In the genomic region with DNA sequence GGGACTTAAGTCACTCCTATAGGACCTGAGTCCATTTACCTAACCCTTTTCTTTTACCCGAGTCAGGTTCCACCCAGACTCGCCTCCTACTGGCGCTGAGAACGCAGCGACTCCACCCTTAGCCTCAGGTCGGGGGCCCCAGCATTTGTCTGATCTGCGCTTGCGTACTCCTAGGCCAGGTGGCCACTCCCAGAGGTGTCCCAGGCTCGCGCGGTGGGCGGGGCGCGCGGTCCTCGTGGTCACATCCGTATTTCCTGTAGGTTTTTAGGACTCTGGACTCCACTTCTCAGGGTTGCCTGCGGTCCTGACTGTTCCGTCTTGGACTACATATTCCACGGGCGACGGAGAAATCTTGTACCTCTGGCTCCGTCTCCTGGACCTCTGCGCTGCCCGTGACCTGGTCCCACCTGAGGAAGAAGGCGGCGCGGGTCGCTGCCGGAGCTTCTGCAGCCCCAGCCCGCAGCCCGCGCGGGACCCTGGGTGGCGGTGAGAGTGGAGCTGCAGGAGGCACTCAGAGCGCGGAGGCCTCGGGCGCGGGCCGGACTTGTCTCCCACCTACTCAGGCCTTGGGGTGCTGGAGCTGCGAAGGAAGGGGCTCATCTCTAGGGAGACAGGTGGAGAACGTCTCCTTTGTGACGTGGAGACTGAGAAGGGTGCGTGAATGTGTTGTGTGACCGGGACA, we compare ENCODE assay signal across 26 cellular contexts.
"Had no signal": no experiment of that assay in that cellular context is flagged by ENCODE, and none has a peak within 500 bp of the region (broad histone marks: within the 10 kb centered on the region; RNA-seq: fewer than 3 reads in every experiment).

No MANE protein-coding gene starts in this region.

- DNase-seq: dermis blood vessel endothelial cell; effector memory CD4-positive, alpha-beta T cell; erythroblast; esophagus squamous epithelium; foreskin melanocyte; hypothalamus; mucosa of descending colon; naive B cell; right lobe of liver; small intestine; stimulated activated CD4-positive, alpha-beta T cell treated with anti-CD3 and anti-CD28 coated beads, Interleukin-15, amount 100 ng/mL, for 24 hours; stimulated activated CD4-positive, alpha-beta T cell treated with anti-CD3 and anti-CD28 coated beads, Interleukin-2, amount 100 ng/mL, for 48 hours; stimulated activated naive CD4-positive, alpha-beta T cell; stimulated activated naive CD8-positive, alpha-beta T cell treated with anti-CD3 and anti-CD28 coated beads, Interleukin-15, amount 100 ng/mL, for 72 hours had no signal

- H3K9me3 ChIP-seq: thyroid gland had no signal

- H2AFZ ChIP-seq: parathyroid adenoma had no signal

- H3K27me3 ChIP-seq: esophagus squamous epithelium, right lobe of liver, suprapubic skin, thyroid gland had no signal

- H3K79me2 ChIP-seq: parathyroid adenoma had no signal

- H3K27ac ChIP-seq: coronary artery, esophagus squamous epithelium, parathyroid adenoma, right lobe of liver, suprapubic skin, thyroid gland had no signal

- H3K36me3 ChIP-seq: esophagus squamous epithelium, right lobe of liver, suprapubic skin, thyroid gland had no signal

- H3K27me3 Mint-ChIP-seq: memory B cell; natural killer cell treated with Interleukin-12 subunit alpha and Interleukin-12 subunit beta and Interleukin-15 and Interleukin-18, amount 100 ng/mL, for 72 hours; progenitor cell of endocrine pancreas; stimulated activated naive CD8-positive, alpha-beta T cell treated with anti-CD3 and anti-CD28 coated beads, Interleukin-15, amount 100 ng/mL, for 72 hours; type B pancreatic cell had no signal

- H3K4me1 ChIP-seq: esophagus squamous epithelium, parathyroid adenoma, right lobe of liver, suprapubic skin, thyroid gland had no signal

- H3K9ac ChIP-seq: parathyroid adenoma had no signal

- ATAC-seq: left lobe of liver; mucosa of descending colon; natural killer cell treated with Interleukin-12 subunit alpha and Interleukin-12 subunit beta and Interleukin-15 and Interleukin-18, amount 100 ng/mL, for 72 hours; stimulated activated naive CD8-positive, alpha-beta T cell treated with anti-CD3 and anti-CD28 coated beads, Interleukin-15, amount 100 ng/mL, for 72 hours had no signal

- H3K4me3 Mint-ChIP-seq: memory B cell; mesothelial cell of epicardium; naive B cell; natural killer cell treated with Interleukin-12 subunit alpha and Interleukin-12 subunit beta and Interleukin-15 and Interleukin-18, amount 100 ng/mL, for 72 hours; neural crest cell; stimulated activated naive CD8-positive, alpha-beta T cell treated with anti-CD3 and anti-CD28 coated beads, Interleukin-15, amount 100 ng/mL, for 72 hours; type B pancreatic cell had no signal

- H3K4me3 ChIP-seq: coronary artery, esophagus squamous epithelium, lung, mucosa of descending colon, right lobe of liver, suprapubic skin, thyroid gland had no signal

- H3K4me1 Mint-ChIP-seq: memory B cell; mesothelial cell of epicardium; naive B cell; neural crest cell; stimulated activated naive CD8-positive, alpha-beta T cell treated with anti-CD3 and anti-CD28 coated beads, Interleukin-15, amount 100 ng/mL, for 72 hours had no signal

- H3K27ac Mint-ChIP-seq: memory B cell; mesothelial cell of epicardium; naive B cell; natural killer cell treated with Interleukin-12 subunit alpha and Interleukin-12 subunit beta and Interleukin-15 and Interleukin-18, amount 100 ng/mL, for 72 hours; progenitor cell of endocrine pancreas; stimulated activated naive CD8-positive, alpha-beta T cell treated with anti-CD3 and anti-CD28 coated beads, Interleukin-15, amount 100 ng/mL, for 72 hours; type B pancreatic cell had no signal
